In the genomic region with DNA sequence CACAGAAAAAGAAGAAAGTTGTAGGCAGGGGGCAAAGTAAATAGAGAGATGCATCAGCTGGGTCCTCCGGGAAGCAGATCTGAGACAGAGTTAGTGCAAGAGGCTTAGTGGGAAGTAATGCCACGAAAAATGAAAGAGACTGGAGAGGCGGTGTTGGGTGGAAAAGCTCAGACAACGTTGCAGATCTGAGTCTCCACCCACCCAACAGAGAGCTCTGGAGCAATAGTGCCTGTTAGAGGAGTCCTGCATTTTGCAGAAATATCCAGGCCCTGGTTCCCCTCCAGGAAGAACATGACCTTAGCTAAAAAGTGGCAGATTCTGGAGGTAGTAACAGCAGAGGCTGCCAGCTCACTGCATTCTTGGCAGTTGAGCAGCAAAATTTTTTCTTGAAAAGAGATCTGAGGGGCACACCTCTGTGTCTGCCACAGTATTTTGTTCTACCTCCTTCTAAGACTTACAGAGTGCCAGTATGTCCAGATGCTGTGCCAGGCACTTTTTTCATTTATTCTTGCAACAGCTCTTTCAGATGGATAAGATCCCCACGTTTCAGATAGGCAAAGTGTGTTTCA, we compare ENCODE assay signal across 1 cellular context.
TF ChIP-seq lines count a peak whose summit lies in the region.

No MANE protein-coding gene starts in this region.

TF ChIP-seq in HEK293, 187 proteins besides CTCF, POLR2A, EP300 and RAD21:
- no peak for TF ChIP-seq KLF16 (tag by site-specific recombination; IDR thresholded peaks at IDR 0.05)
- peak; percentile 82 for TF ChIP-seq GLIS1 (tag by site-specific recombination; IDR thresholded peaks at IDR 0.05)
- no peak for TF ChIP-seq OSR2 (tag by site-specific recombination; IDR thresholded peaks at IDR 0.05)
- no peak for TF ChIP-seq ZNF639 (tag by site-specific recombination; IDR thresholded peaks at IDR 0.05)
- no peak for TF ChIP-seq ZNF223 (tag by site-specific recombination; IDR thresholded peaks at IDR 0.05)
- TF ChIP-seq ZNF433 (tag by site-specific recombination; IDR thresholded peaks at IDR 0.05; ENCODE audit: low read depth) = no peak
- no peak for TF ChIP-seq ZNF596 (tag by site-specific recombination; IDR thresholded peaks at IDR 0.05)
